Comparison of ENCODE assay signal across 22 cellular contexts in the genomic region with DNA sequence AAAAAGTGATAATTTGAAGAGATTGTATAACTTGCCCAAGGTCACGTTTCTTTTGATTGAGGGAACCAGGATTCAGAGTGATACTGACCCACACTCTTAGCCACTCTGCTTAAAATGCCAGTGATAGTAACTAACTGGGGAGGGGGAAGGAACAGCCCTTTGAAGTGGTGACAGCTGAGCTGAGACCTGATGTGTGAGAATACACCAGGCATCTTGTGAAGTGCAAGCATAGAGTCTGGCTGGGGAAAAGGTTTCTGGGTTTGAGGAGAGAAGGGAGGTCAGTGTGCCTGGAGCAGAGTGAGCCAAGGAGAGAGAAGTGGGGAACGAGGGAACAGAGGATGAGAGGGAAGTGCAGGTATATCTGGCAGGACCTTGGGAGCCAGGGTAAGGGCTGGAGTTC. TPM values are rescaled to one million over a fixed set of nuclear protein-coding genes. Genes with fewer than 3 reads are reported as not detected.
DNase-seq lines count a peak whose midpoint lies in the region; ATAC-seq and TF ChIP-seq lines count a peak whose summit lies in the region.
"Had no signal": no experiment of that assay in that cellular context is flagged by ENCODE, and none has a peak within 500 bp of the region (broad histone marks: within the 10 kb centered on the region; RNA-seq: fewer than 3 reads in every experiment).

No MANE protein-coding gene starts in this region.

- TF ChIP-seq CTCF in chondrocyte (IDR thresholded peaks at IDR 0.05) (no peak), neural crest cell (conservative IDR thresholded peaks at IDR 0.05) (no peak), OCI-LY7 (conservative IDR thresholded peaks at IDR 0.05; ENCODE audit: low read length) (no peak)

- intact Hi-C loops in OCI-LY7 (cut with micrococcal nuclease; ENCODE audit: unreplicated experiment): no loop called here

- POLR2A ChIA-PET in OCI-LY7 (lab: Charles Lee): interaction anchor here (0.9 kb wide), 1 partner anchor 20 kb away, joined by 5 read pairs; no protein-coding TSS in a partner anchor

- no peak overlapping the region for H3K4me2 ChIP-seq in OCI-LY7 (ENCODE audit: low read length)
- H3K4me2 ChIP-seq: KMS-11, PC-9 had no signal

- no peak overlapping the region for H3K4me3 ChIP-seq in OCI-LY7 (ENCODE audit: low read depth, low read length, poor library complexity, severe bottlenecking)
- H3K4me3 ChIP-seq: gastroesophageal sphincter, HAP-1, PC-9, SK-N-MC, transverse colon had no signal

- H3K36me3 Mint-ChIP-seq in T-helper 1 cell treated with Interleukin-12 subunit alpha and Interleukin-12 subunit beta and Interleukin-4 antibody, amounts not matched to agents 30 μg/mL and 1 μg/mL, for 36 hours (ENCODE audit: low read depth): peaks cover 27% of the 10 kb centered on the region
- H3K36me3 Mint-ChIP-seq in chondrocyte (ENCODE audit: low read depth): peaks cover 2% of the 10 kb centered on the region
- H3K36me3 Mint-ChIP-seq in neural crest cell (ENCODE audit: low read depth): no peaks in the 10 kb centered on the region

- H3K36me3 ChIP-seq in OCI-LY7 (ENCODE audit: insufficient read depth, low read length): peaks cover 44% of the 10 kb centered on the region
- H3K36me3 ChIP-seq: HAP-1, transverse colon had no signal

- H3K9me3 Mint-ChIP-seq in T-helper 1 cell treated with Interleukin-12 subunit alpha and Interleukin-12 subunit beta and Interleukin-4 antibody, amounts not matched to agents 30 μg/mL and 1 μg/mL, for 36 hours: no peaks in the 10 kb centered on the region
- no peaks in the 10 kb centered on the region for H3K9me3 Mint-ChIP-seq in chondrocyte (ENCODE audit: low read depth)
- no peaks in the 10 kb centered on the region for H3K9me3 Mint-ChIP-seq in neural crest cell
- H3K9me3 Mint-ChIP-seq: activated T-helper 2 cell treated with anti-CD3 and anti-CD28 coated beads, Interferon-gamma antibody, Interleukin-2, Interleukin-4, amounts not matched to agents 10 μg/mL and 5 μg/mL and 100 μg/mL, durations not matched to agents 14 hours and 24 hours and 36 hours; dendritic cell treated with granulocyte-macrophage colony-stimulating factor and Interleukin-4, amounts not matched to agents 40 ng/mL and 50 ng/mL, for 4 days had no signal

- H3K27ac Mint-ChIP-seq in T-helper 1 cell treated with Interleukin-12 subunit alpha and Interleukin-12 subunit beta and Interleukin-4 antibody, amounts not matched to agents 30 μg/mL and 1 μg/mL, for 36 hours: peak overlapping the region; percentile 10
- H3K27ac Mint-ChIP-seq in chondrocyte (ENCODE audit: unreplicated experiment) (peak overlapping the region; percentile 97), neural crest cell (ENCODE audit: unreplicated experiment) (peak overlapping the region; percentile 60)
- H3K27ac Mint-ChIP-seq: dendritic cell treated with granulocyte-macrophage colony-stimulating factor and Interleukin-4, amounts not matched to agents 40 ng/mL and 50 ng/mL, for 4 days had no signal

- no peak overlapping the region for H2AFZ ChIP-seq in OCI-LY7 (ENCODE audit: low read length)
- H2AFZ ChIP-seq: PC-9 had no signal

- no TSS peak for BruUV-seq in OCI-LY7 (replicated peaks; lab: Mats Ljungman, UMichigan)

- no peaks in the 10 kb centered on the region for H3K9me3 ChIP-seq in OCI-LY7 (ENCODE audit: low read length)
- H3K9me3 ChIP-seq: gastroesophageal sphincter, HAP-1, transverse colon had no signal

- H3K4me3 Mint-ChIP-seq in T-helper 1 cell treated with Interleukin-12 subunit alpha and Interleukin-12 subunit beta and Interleukin-4 antibody, amounts not matched to agents 30 μg/mL and 1 μg/mL, for 36 hours: no peak overlapping the region
- H3K4me3 Mint-ChIP-seq in chondrocyte (ENCODE audit: unreplicated experiment) (no peak overlapping the region), neural crest cell (no peak overlapping the region)
- H3K4me3 Mint-ChIP-seq: dendritic cell treated with granulocyte-macrophage colony-stimulating factor and Interleukin-4, amounts not matched to agents 40 ng/mL and 50 ng/mL, for 4 days had no signal

- H3K79me2 ChIP-seq in OCI-LY7 (ENCODE audit: insufficient read depth, low read depth, low read length): no peaks in the 10 kb centered on the region; the same call in 1 of the 2 replicates

- no peaks in the 10 kb centered on the region for H3K4me1 ChIP-seq in OCI-LY7 (ENCODE audit: insufficient read depth, low read length, poor library complexity, severe bottlenecking)

- H3K27ac ChIP-seq in OCI-LY7 (ENCODE audit: low read depth, low read length, poor library complexity, severe bottlenecking): no peak overlapping the region
- H3K27ac ChIP-seq: 22Rv1, KMS-11, PC-9, SK-N-MC, transverse colon had no signal

- H4K20me1 ChIP-seq in OCI-LY7 (ENCODE audit: insufficient read depth, low read length): no peaks in the 10 kb centered on the region

- H3K9me2 ChIP-seq in OCI-LY7 (ENCODE audit: insufficient read depth, low read length): no peaks in the 10 kb centered on the region

- no peaks in the 10 kb centered on the region for H3K27me3 Mint-ChIP-seq in T-helper 1 cell treated with Interleukin-12 subunit alpha and Interleukin-12 subunit beta and Interleukin-4 antibody, amounts not matched to agents 30 μg/mL and 1 μg/mL, for 36 hours (ENCODE audit: low read depth)
- H3K27me3 Mint-ChIP-seq in chondrocyte (ENCODE audit: low read depth) (no peaks in the 10 kb centered on the region), neural crest cell (ENCODE audit: low read depth) (no peaks in the 10 kb centered on the region)
- H3K27me3 Mint-ChIP-seq: dendritic cell treated with granulocyte-macrophage colony-stimulating factor and Interleukin-4, amounts not matched to agents 40 ng/mL and 50 ng/mL, for 4 days had no signal

- peak; percentile 29 for ATAC-seq in HG03432 (IDR thresholded peaks at IDR 0.05; ENCODE audit: unreplicated experiment)
- ATAC-seq in GM19463 (IDR thresholded peaks at IDR 0.05; ENCODE audit: unreplicated experiment): no peak
- ATAC-seq: gastroesophageal sphincter; stimulated activated naive CD8-positive, alpha-beta T cell treated with anti-CD3 and anti-CD28 coated beads, Interleukin-15, Interleukin-2, amounts not matched to agents 100 U/mL and 50 U/mL, for 24 hours had no signal

- H3K4me1 Mint-ChIP-seq in T-helper 1 cell treated with Interleukin-12 subunit alpha and Interleukin-12 subunit beta and Interleukin-4 antibody, amounts not matched to agents 30 μg/mL and 1 μg/mL, for 36 hours (ENCODE audit: low read depth): peaks cover 53% of the 10 kb centered on the region
- H3K4me1 Mint-ChIP-seq in chondrocyte (ENCODE audit: low read depth) (peaks cover 73% of the 10 kb centered on the region), neural crest cell (peaks cover 28% of the 10 kb centered on the region)

- DNase-seq in T-helper 1 cell: no peak
- no peak for DNase-seq in chondrocyte (ENCODE audit: low spot score)
- DNase-seq in neural crest cell (ENCODE audit: low read depth, low spot score): no peak
- no peak for DNase-seq in effector CD4-positive, alpha-beta T cell
- no peak for DNase-seq in OCI-LY7 (ENCODE audit: low spot score)
- DNase-seq: DMS53; NCI-H1105; NCI-H69; PC-9; stimulated activated naive CD8-positive, alpha-beta T cell treated with anti-CD3 and anti-CD28 coated beads, Interleukin-15, Interleukin-2, amounts not matched to agents 100 U/mL and 50 U/mL, for 24 hours; transverse colon had no signal

- CTCF ChIA-PET in OCI-LY7 (lab: Charles Lee; ENCODE audit: unreplicated experiment): no interaction called here

RNA-seq across cellular contexts. Expression of a gene that starts 35.4 kb away (rescaled TPM):
- not detected in 3 replicates for total RNA-seq in chondrocyte
- not detected in 2 replicates for total RNA-seq in neural crest cell
- total RNA-seq in OCI-LY7 (2014; rRNA removed; shearing (Covaris generic)): not detected in 2 replicates
- not detected in 2 replicates for total RNA-seq in OCI-LY7 (2022)
- total RNA-seq: gastroesophageal sphincter, lower leg skin, PC-9, transverse colon had no signal

Comparison
In these comparisons a context has a peak if more than half of its experiments do, and no peak if none do; other contexts are left out.
1. H3K27ac Mint-ChIP-seq: peak in every context shown above with its lines; median percentile 97 in chondrocyte; 60 in neural crest cell; 10 in T-helper 1 cell treated with Interleukin-12 subunit alpha and Interleukin-12 subunit beta and Interleukin-4 antibody, amounts not matched to agents 30 μg/mL and 1 μg/mL, for 36 hours.